In the genomic region with DNA sequence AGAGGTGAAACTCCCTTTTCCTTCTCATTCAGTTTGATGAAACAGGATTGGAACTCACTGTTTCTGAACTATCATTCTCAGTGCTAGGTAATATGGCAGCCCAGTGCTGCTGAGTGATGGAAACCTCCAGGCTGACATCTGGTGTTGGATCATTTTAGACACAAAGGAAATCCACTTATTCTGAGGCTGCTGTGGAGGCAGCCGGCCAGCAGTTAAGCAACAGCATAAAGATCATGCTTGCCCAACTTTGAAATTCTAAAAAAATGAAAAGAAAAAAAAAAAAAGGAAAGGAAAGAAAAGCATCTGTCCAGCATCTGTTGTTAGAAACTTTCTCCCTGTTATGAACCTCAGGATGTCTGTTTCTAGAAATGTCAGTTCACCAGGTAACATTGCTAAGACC, we compare ENCODE assay signal across 13 cellular contexts.
DNase-seq lines count a peak whose midpoint lies in the region; ATAC-seq, FAIRE-seq and TF ChIP-seq lines count a peak whose summit lies in the region.
"Had no signal": no experiment of that assay in that cellular context is flagged by ENCODE, and none has a peak within 500 bp of the region (broad histone marks: within the 10 kb centered on the region; RNA-seq: fewer than 3 reads in every experiment).

No MANE protein-coding gene starts in this region.

- H3K4me3 Mint-ChIP-seq in WTC11, result no peak overlapping the region
- peak overlapping the region; percentile 47 for H3K4me3 Mint-ChIP-seq in glutamatergic neuron (ENCODE audit: unreplicated experiment)

- H3K79me2 ChIP-seq in GM23248 (ENCODE audit: insufficient read depth) (no peaks in the 10 kb centered on the region), HepG2 (ENCODE audit: insufficient read depth, low read length) (no peaks in the 10 kb centered on the region)

- TF ChIP-seq POLR2A in HepG2 (IDR thresholded peaks at IDR 0.05; ENCODE audit: insufficient read depth in 1 of 2, low read depth in 2 of 2, low read length in 2 of 2), result no peak

- H3K4me1 ChIP-seq in GM23248 (ENCODE audit: insufficient read depth) (peaks cover 3% of the 10 kb centered on the region; the same call in 1 of the 2 replicates), HepG2 (ENCODE audit: insufficient read depth, low read length) (peaks cover 14% of the 10 kb centered on the region)
- H3K4me1 ChIP-seq: ascending aorta had no signal

- 8 to 13% methylated on average over 1 of the region's 1 CpG for WGBS in GM23248 (ENCODE audit: low coverage in 1 of 2, low lambda C conversion rate in 2 of 2, missing lambda C conversion rate in 2 of 2), 2 experiments
- 0% methylated on average over 1 of the region's 1 CpG for WGBS in HepG2 (ENCODE audit: low lambda C conversion rate)

- no peak for TF ChIP-seq CTCF in WTC11 (IDR thresholded peaks at IDR 0.05)
- TF ChIP-seq CTCF in glutamatergic neuron (IDR thresholded peaks at IDR 0.05; ENCODE audit: partially characterized antibody, unreplicated experiment), result no peak
- no peak for TF ChIP-seq CTCF in HepG2 (CRISPR knock-in tag; IDR thresholded peaks at IDR 0.05)

- H3K9me3 ChIP-seq in GM23248 (ENCODE audit: low read depth) (no peaks in the 10 kb centered on the region), HepG2 (ENCODE audit: low read length) (no peaks in the 10 kb centered on the region)
- H3K9me3 ChIP-seq: ascending aorta had no signal

- H3K4me3 ChIP-seq in GM23248 (no peak overlapping the region), HepG2 (replicated peaks in 1 of 3; ENCODE audit: insufficient read depth in 1 of 3, low read depth in 2 of 3, low read length in 3 of 3) (no peak overlapping the region)
- H3K4me3 ChIP-seq: ascending aorta, smooth muscle cell had no signal

- TF ChIP-seq EP300 in HepG2 (IDR thresholded peaks at IDR 0.05; ENCODE audit: low read depth in 2 of 2, low read length in 2 of 2), result no peak
- no peak for TF ChIP-seq EP300 in HepG2 (CRISPR knock-in tag; IDR thresholded peaks at IDR 0.05; ENCODE audit: borderline replicate concordance)

- H3K9ac ChIP-seq in GM23248 (no peak overlapping the region), HepG2 (ENCODE audit: insufficient read depth, low read depth, low read length) (no peak overlapping the region)

- no TSS peak for BruUV-seq in HepG2 (replicated peaks; lab: Mats Ljungman, UMichigan)

- H4K20me1 ChIP-seq in GM23248 (ENCODE audit: insufficient read depth) (no peaks in the 10 kb centered on the region), HepG2 (ENCODE audit: insufficient read depth, low read length) (no peaks in the 10 kb centered on the region)

- H3K4me1 Mint-ChIP-seq in WTC11 (peaks cover 24% of the 10 kb centered on the region), glutamatergic neuron (ENCODE audit: low read depth, unreplicated experiment) (peaks cover 14% of the 10 kb centered on the region)

- ATAC-seq in WTC11 (peak; percentile 48; the same call in 1 of the 2 replicates), sciatic nerve (peak; percentile 96), HepG2 (no peak), GM18873 (IDR thresholded peaks at IDR 0.05; ENCODE audit: low FRiP score, unreplicated experiment) (no peak), HG03354 (IDR thresholded peaks at IDR 0.05; ENCODE audit: poor library complexity, severe bottlenecking, unreplicated experiment) (no peak), HG03097 (IDR thresholded peaks at IDR 0.05; ENCODE audit: low FRiP score, unreplicated experiment) (no peak)

- TF ChIP-seq RAD21 in HepG2 (CRISPR knock-in tag; IDR thresholded peaks at IDR 0.05), result no peak

- H3K27ac Mint-ChIP-seq in WTC11, result no peak overlapping the region
- H3K27ac Mint-ChIP-seq in glutamatergic neuron (ENCODE audit: unreplicated experiment), result peak overlapping the region; percentile 93

- intact Hi-C loops in sciatic nerve (cut with DNase I), result no loop called here
- intact Hi-C loops in HepG2 (cut with micrococcal nuclease; ENCODE audit: unreplicated experiment), result no loop called here

- H3K36me3 ChIP-seq in GM23248 (ENCODE audit: low read depth), result no peaks in the 10 kb centered on the region
- no peaks in the 10 kb centered on the region for H3K36me3 ChIP-seq in HepG2 (replicated peaks in 1 of 2; ENCODE audit: control insufficient read depth in 1 of 2, insufficient read depth in 2 of 2, low read length in 2 of 2)
- H3K36me3 ChIP-seq: ascending aorta had no signal

- H3K27me3 ChIP-seq in GM23248 (replicated peaks; ENCODE audit: insufficient read depth), result no peaks in the 10 kb centered on the region
- no peaks in the 10 kb centered on the region for H3K27me3 ChIP-seq in HepG2 (ENCODE audit: control insufficient read depth in 1 of 2, insufficient read depth in 2 of 2, low read length in 2 of 2)
- H3K27me3 ChIP-seq: ascending aorta had no signal

- H3K9me3 Mint-ChIP-seq in WTC11, result no peaks in the 10 kb centered on the region
- no peaks in the 10 kb centered on the region for H3K9me3 Mint-ChIP-seq in glutamatergic neuron (ENCODE audit: unreplicated experiment)

- CTCF ChIA-PET in WTC11 (lab: Charles Lee) (no interaction called here), HepG2 (lab: Yijun Ruan, JAX; ENCODE audit: low intra/inter-chr PET ratio, low total read pairs) (no interaction called here)

- H3K4me2 ChIP-seq in GM23248 (ENCODE audit: unreplicated experiment) (no peak overlapping the region), HepG2 (ENCODE audit: low read depth, low read length) (no peak overlapping the region)
- H3K4me2 ChIP-seq: smooth muscle cell had no signal

- H2AFZ ChIP-seq in GM23248 (no peak overlapping the region), HepG2 (ENCODE audit: low read length) (no peak overlapping the region)

- POLR2A ChIA-PET in WTC11 (lab: Charles Lee), result interaction anchor here (1.0 kb wide), 1 partner anchor 15 kb away, joined by 3 read pairs; no protein-coding TSS in a partner anchor
- POLR2A ChIA-PET in HepG2 (lab: Yijun Ruan, JAX), result no interaction called here

- H3K36me3 Mint-ChIP-seq in WTC11, result no peaks in the 10 kb centered on the region
- no peaks in the 10 kb centered on the region for H3K36me3 Mint-ChIP-seq in glutamatergic neuron (ENCODE audit: unreplicated experiment)

- no peaks in the 10 kb centered on the region for H3F3A ChIP-seq in GM23248 (ENCODE audit: insufficient read depth)

- FAIRE-seq in HepG2 (lab: Jason Lieb, UNC), result no peak
- FAIRE-seq: frontal cortex had no signal

- no peaks in the 10 kb centered on the region for H3K9me2 ChIP-seq in GM23248 (ENCODE audit: insufficient read depth)

- peak; percentile 83 for DNase-seq in GM23248
- no peak for DNase-seq in WTC11 (ENCODE audit: low spot score)
- no peak for DNase-seq in glutamatergic neuron
- peak; percentile 71 for DNase-seq in sciatic nerve (ENCODE audit: low spot score)
- DNase-seq in HepG2 (ENCODE audit: low spot score), result no peak
- DNase-seq: activated CD8-positive, alpha-beta memory T cell treated with anti-CD3 and anti-CD28 coated beads, Interleukin-2, amount 50 U/mL, for 4 hours; Calu3 had no signal

- H3K27ac ChIP-seq in GM23248, result no peak overlapping the region
- H3K27ac ChIP-seq in HepG2 (ENCODE audit: extremely low read length, insufficient read depth, low read length), result no peak overlapping the region
- H3K27ac ChIP-seq: ascending aorta had no signal

- in situ Hi-C loops in GM23248 (cut with MboI) (no loop called here), HepG2 (cut with HindIII; ENCODE audit: extremely low pct_ligation_motif_present, low pct_unique_long_range_greater_than_20kb) (no loop called here)

- H3K27me3 Mint-ChIP-seq in WTC11 (ENCODE audit: low read depth) (no peaks in the 10 kb centered on the region), glutamatergic neuron (ENCODE audit: unreplicated experiment) (no peaks in the 10 kb centered on the region)

TF ChIP-seq in WTC11, 78 proteins besides CTCF, POLR2A, EP300 and RAD21 (continues in another document):
- TF ChIP-seq NR3C1 (CRISPR knock-in tag; conservative IDR thresholded peaks at IDR 0.05; ENCODE audit: low read depth) (no peak), SMAD3 (CRISPR knock-in tag; IDR thresholded peaks at IDR 0.05; ENCODE audit: borderline replicate concordance) (no peak), USF2 (CRISPR knock-in tag; IDR thresholded peaks at IDR 0.05) (no peak)

TF ChIP-seq in HepG2, 621 proteins besides CTCF, POLR2A, EP300 and RAD21 (continues in another document):
- no peak for TF ChIP-seq ZNF562 (CRISPR knock-in tag; IDR thresholded peaks at IDR 0.05; ENCODE audit: borderline replicate concordance)
- TF ChIP-seq, protein P1, sequence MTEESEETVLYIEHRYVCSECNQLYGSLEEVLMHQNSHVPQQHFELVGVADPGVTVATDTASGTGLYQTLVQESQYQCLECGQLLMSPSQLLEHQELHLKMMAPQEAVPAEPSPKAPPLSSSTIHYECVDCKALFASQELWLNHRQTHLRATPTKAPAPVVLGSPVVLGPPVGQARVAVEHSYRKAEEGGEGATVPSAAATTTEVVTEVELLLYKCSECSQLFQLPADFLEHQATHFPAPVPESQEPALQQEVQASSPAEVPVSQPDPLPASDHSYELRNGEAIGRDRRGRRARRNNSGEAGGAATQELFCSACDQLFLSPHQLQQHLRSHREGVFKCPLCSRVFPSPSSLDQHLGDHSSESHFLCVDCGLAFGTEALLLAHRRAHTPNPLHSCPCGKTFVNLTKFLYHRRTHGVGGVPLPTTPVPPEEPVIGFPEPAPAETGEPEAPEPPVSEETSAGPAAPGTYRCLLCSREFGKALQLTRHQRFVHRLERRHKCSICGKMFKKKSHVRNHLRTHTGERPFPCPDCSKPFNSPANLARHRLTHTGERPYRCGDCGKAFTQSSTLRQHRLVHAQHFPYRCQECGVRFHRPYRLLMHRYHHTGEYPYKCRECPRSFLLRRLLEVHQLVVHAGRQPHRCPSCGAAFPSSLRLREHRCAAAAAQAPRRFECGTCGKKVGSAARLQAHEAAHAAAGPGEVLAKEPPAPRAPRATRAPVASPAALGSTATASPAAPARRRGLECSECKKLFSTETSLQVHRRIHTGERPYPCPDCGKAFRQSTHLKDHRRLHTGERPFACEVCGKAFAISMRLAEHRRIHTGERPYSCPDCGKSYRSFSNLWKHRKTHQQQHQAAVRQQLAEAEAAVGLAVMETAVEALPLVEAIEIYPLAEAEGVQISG (CRISPR knock-in tag; IDR thresholded peaks at IDR 0.05), result no peak
- no peak for TF ChIP-seq FOXC1 (CRISPR knock-in tag; IDR thresholded peaks at IDR 0.05; ENCODE audit: borderline replicate concordance)
- TF ChIP-seq HOXA5 (CRISPR knock-in tag; IDR thresholded peaks at IDR 0.05), result no peak
- no peak for TF ChIP-seq FLYWCH1 (CRISPR knock-in tag; IDR thresholded peaks at IDR 0.05)

Comparison
In these comparisons a context has a peak if more than half of its experiments do, and no peak if none do; other contexts are left out.
1. DNase-seq: peak in GM23248 (single experiment) and sciatic nerve (single experiment); none in WTC11 (single experiment), glutamatergic neuron (single experiment) and HepG2 (single experiment).
2. ATAC-seq: peak in WTC11 (single experiment) and sciatic nerve (single experiment); none in HepG2 (single experiment), GM18873 (single experiment), HG03354 (single experiment) and HG03097 (single experiment).